In genomic region chr11:24389575-24389974, GRCh38 we compare ENCODE assay signal across 28 cellular contexts.
"Had no signal": no experiment of that assay in that cellular context is flagged by ENCODE, and none has a peak within 500 bp of the region (broad histone marks: within the 10 kb centered on the region; RNA-seq: fewer than 3 reads in every experiment).

No MANE protein-coding gene starts in this region.

- ATAC-seq: activated CD4-positive, alpha-beta T cell treated with anti-CD3 and anti-CD28 coated beads for 36 hours; activated CD4-positive, CD25-positive, alpha-beta regulatory T cell treated with anti-CD3 and anti-CD28 coated beads, Interleukin-2, amount 50 U/mL, for 24 hours; activated naive CD4-positive, alpha-beta T cell treated with anti-CD3 and anti-CD28 coated beads, Interleukin-2, amount 50 U/mL, for 72 hours; activated T-cell treated with anti-CD3 and anti-CD28 coated beads, Interleukin-2, amount 50 U/mL, for 72 hours; gastroesophageal sphincter; heart right ventricle had no signal

- H3K36me3 ChIP-seq: ascending aorta, breast epithelium, cardiac muscle cell, colonic mucosa, esophagus squamous epithelium, gastroesophageal sphincter, heart right ventricle, WERI-Rb-1 had no signal

- H3K27ac ChIP-seq: ascending aorta, breast epithelium, cardiac muscle cell, colonic mucosa, epithelial cell of prostate, esophagus squamous epithelium, gastroesophageal sphincter, heart right ventricle, WERI-Rb-1 had no signal

- H3K9me3 ChIP-seq: ascending aorta, breast epithelium, colonic mucosa, esophagus squamous epithelium, gastroesophageal sphincter, heart right ventricle had no signal

- DNase-seq: activated B cell treated with CpG ODN at 0.5 μM for 24 hours; activated CD4-positive, alpha-beta memory T cell treated with anti-CD3 and anti-CD28 coated beads, Interleukin-2, amount 10 ng/mL, durations not matched to agents 7 days and 5 days; activated CD4-positive, alpha-beta T cell treated with anti-CD3 and anti-CD28 coated beads for 36 hours; activated CD4-positive, alpha-beta T cell treated with anti-CD3 and anti-CD28 coated beads, Interleukin-2, amount 10 ng/mL, durations not matched to agents 24 days and 14 days; activated CD8-positive, alpha-beta memory T cell treated with anti-CD3 and anti-CD28 coated beads, Interleukin-2, amount 50 U/mL, for 48 hours; activated gamma-delta T cell; activated naive CD4-positive, alpha-beta T cell; activated naive CD4-positive, alpha-beta T cell treated with anti-CD3 and anti-CD28 coated beads, Interleukin-2, amount 10 ng/mL, durations not matched to agents 7 days and 5 days; activated naive CD8-positive, alpha-beta T cell treated with anti-CD3 and anti-CD28 coated beads, Interleukin-2, amount 10 ng/mL, durations not matched to agents 7 days and 5 days; activated T-cell treated with anti-CD3 and anti-CD28 coated beads for 4 hours; activated T-cell treated with anti-CD3 and anti-CD28 coated beads, Interleukin-2, amount 50 U/mL, for 24 hours; activated T-cell treated with anti-CD3 and anti-CD28 coated beads, Interleukin-2, amount 50 U/mL, for 72 hours; central memory CD4-positive, alpha-beta T cell; cerebellar nuclear complex; colonic mucosa; effector CD8-positive, alpha-beta T cell; esophagus squamous epithelium; foreskin melanocyte; heart right ventricle; T1000; WERI-Rb-1 had no signal

- H3K4me3 ChIP-seq: ascending aorta, breast epithelium, cardiac muscle cell, colonic mucosa, esophagus squamous epithelium, gastroesophageal sphincter, heart right ventricle had no signal

- H3K27me3 ChIP-seq: ascending aorta, breast epithelium, cardiac muscle cell, colonic mucosa, esophagus squamous epithelium, gastroesophageal sphincter, heart right ventricle had no signal

- H3K4me1 ChIP-seq: ascending aorta, breast epithelium, colonic mucosa, esophagus squamous epithelium, gastroesophageal sphincter, heart right ventricle had no signal
